In the genomic region with DNA sequence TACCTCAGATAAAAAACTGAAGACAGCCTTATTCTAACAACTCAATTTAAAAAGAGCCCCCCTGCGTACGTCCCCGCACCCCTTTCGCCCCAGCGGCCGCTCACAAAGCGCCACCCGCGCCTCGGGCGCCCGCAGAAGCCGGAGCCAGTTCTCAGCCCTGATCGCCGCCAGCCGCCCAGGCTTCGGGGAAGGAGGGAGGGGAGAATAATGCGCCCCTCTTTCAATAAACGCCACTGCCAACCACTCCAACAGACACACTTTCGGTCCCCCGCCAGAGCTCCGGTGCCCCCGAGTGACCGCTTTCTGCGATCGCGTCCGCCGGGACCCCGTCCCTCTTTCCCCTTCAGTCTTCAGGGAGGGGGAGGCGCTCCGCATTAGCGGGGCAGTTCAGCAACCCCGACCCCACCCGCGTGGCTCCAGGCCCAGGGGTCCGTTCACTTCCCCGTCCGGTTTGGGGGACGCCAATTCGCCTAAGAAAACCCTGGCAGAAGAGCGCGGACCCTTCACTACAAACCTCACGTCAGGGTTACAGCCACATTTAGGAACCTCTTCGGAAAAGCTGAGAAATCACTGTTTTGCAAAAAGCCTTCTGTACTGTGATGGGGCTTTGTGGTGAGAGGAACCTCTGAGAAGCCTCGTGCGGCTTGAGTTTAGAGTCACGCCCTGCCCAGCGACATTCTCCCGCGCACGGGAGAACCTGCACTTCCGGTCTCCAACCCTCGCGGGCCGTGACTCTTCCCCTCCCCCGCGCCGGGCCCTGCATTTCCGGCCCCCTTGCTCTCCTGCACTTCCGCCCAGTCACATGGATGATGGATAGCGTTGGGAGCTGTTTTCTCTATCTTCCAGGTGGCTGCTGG, we compare ENCODE assay signal across 10 cellular contexts. TPM values are rescaled to one million over a fixed set of nuclear protein-coding genes. Genes with fewer than 3 reads are reported as not detected.
DNase-seq lines count a peak whose midpoint lies in the region; FAIRE-seq lines count a peak whose summit lies in the region.
"Had no signal": no experiment of that assay in that cellular context is flagged by ENCODE, and none has a peak within 500 bp of the region (broad histone marks: within the 10 kb centered on the region; RNA-seq: fewer than 3 reads in every experiment).

No MANE protein-coding gene starts in this region.

- peak; percentile 70 for FAIRE-seq in HTR-8/SVneo (lab: Jason Lieb, UNC)

- H3K4me1 ChIP-seq in ectodermal cell (ENCODE audit: control insufficient read depth, insufficient read depth, low read length) = peaks cover 6% of the 10 kb centered on the region

- peak overlapping the region; percentile 31 for H3K4me3 ChIP-seq in ectodermal cell (ENCODE audit: insufficient read depth, low read depth, low read length)

- no peak overlapping the region for H3K27ac ChIP-seq in ectodermal cell (ENCODE audit: insufficient read depth, low read depth, low read length, poor library complexity, severe bottlenecking)

- no peaks in the 10 kb centered on the region for H3K36me3 ChIP-seq in ectodermal cell (ENCODE audit: control insufficient read depth, insufficient read depth, low read length)

- peaks cover 71% of the 10 kb centered on the region for H3K27me3 ChIP-seq in ectodermal cell (ENCODE audit: control insufficient read depth, insufficient read depth, low read length, poor library complexity, severe bottlenecking)

- DNase-seq in Daoy (ENCODE audit: low read depth) (peak; percentile 93), HTR-8/SVneo (ENCODE audit: insufficient read length, low spot score) (peak; percentile 54), occipital lobe (lab: John Stamatoyannopoulos, UW) (peak; percentile 57), NCI-H1694 (lab: John Stamatoyannopoulos, UW) (no peak), HuH-7 (ENCODE audit: low spot score) (no peak), epidermal melanocyte (ENCODE audit: insufficient read length, low spot score) (no peak)
- DNase-seq in activated CD4-positive, CD25-positive, alpha-beta regulatory T cell (lab: John Stamatoyannopoulos, UW) = no peak
- DNase-seq: left cardiac atrium had no signal

- WGBS in ectodermal cell, 2 experiments = 1 to 2% methylated on average over 59 to 62 of the region's 62 CpGs

- H3K9me3 ChIP-seq in ectodermal cell (ENCODE audit: control insufficient read depth, low read length) = peaks cover 3% of the 10 kb centered on the region

RNA-seq across cellular contexts. Expression of a gene that starts 18.7 kb away (rescaled TPM):
- 1.8 and 4.5 TPM in 2 replicates for total RNA-seq in Daoy (2014; rRNA removed; shearing (Covaris generic))
- polyA plus RNA-seq in ectodermal cell (2013, experiment 1 of 4) = 0.52 TPM
- 0.28 TPM for polyA plus RNA-seq in ectodermal cell (2013, experiment 2 of 4)
- 0.37 TPM for polyA plus RNA-seq in ectodermal cell (2013, experiment 3 of 4)
- polyA plus RNA-seq in ectodermal cell (2013, experiment 4 of 4) = 0.41 TPM
- 75.5 TPM for total RNA-seq in occipital lobe
- total RNA-seq: activated CD8-positive, alpha-beta memory T cell treated with anti-CD3 and anti-CD28 coated beads for 36 hours; left cardiac atrium had no signal

Comparison
In these comparisons a context has a peak if more than half of its experiments do, and no peak if none do; other contexts are left out.
1. DNase-seq: peak in Daoy (single experiment), HTR-8/SVneo (single experiment) and occipital lobe (single experiment); none in activated CD4-positive, CD25-positive, alpha-beta regulatory T cell (0 of 4), NCI-H1694 (single experiment), HuH-7 (single experiment) and epidermal melanocyte (single experiment).
2. RNA of a gene that starts 18.7 kb away (total RNA-seq): 75.5 TPM in occipital lobe (single experiment); 1.8 to 4.5 TPM in Daoy; every median in the first group is over 10 times any median in the second.